Comparison of ENCODE assay signal across 29 cellular contexts in genomic region chr10:53840668-53841067, GRCh38.
"Had no signal": no experiment of that assay in that cellular context is flagged by ENCODE, and none has a peak within 500 bp of the region (broad histone marks: within the 10 kb centered on the region; RNA-seq: fewer than 3 reads in every experiment).

No MANE protein-coding gene starts in this region.

- ATAC-seq: naive thymus-derived CD8-positive, alpha-beta T cell; natural killer cell treated with Interleukin-12 subunit alpha and Interleukin-12 subunit beta and Interleukin-15 and Interleukin-18, amount 100 ng/mL, for 72 hours; pancreas; psoas muscle; right cardiac atrium; right lobe of liver; stimulated activated memory B cell treated with anti-CD40 and anti-IgM and Interleukin-4, amounts not matched to agents 10 μg/mL and 1 μg/mL and 100 μg/mL, for 72 hours; stimulated activated naive CD8-positive, alpha-beta T cell treated with anti-CD3 and anti-CD28 coated beads, Interleukin-15, amount 100 ng/mL, for 72 hours; stimulated activated naive CD8-positive, alpha-beta T cell treated with anti-CD3 and anti-CD28 coated beads, Interleukin-15, Interleukin-2, amounts not matched to agents 100 U/mL and 50 U/mL, for 24 hours had no signal

- H3K4me1 ChIP-seq: pancreas, psoas muscle, right lobe of liver, spleen, suprapubic skin, testis, tibial artery, vagina had no signal

- H3K9me3 ChIP-seq: neutrophil, pancreas, psoas muscle, right lobe of liver, spleen, suprapubic skin, testis, tibial artery, transverse colon, upper lobe of left lung, vagina had no signal

- H3K4me2 ChIP-seq: smooth muscle cell had no signal

- H3K27me3 ChIP-seq: neutrophil, pancreas, right lobe of liver, spleen, suprapubic skin, testis, tibial artery, transverse colon, upper lobe of left lung, vagina had no signal

- DNase-seq: naive thymus-derived CD8-positive, alpha-beta T cell; nephron progenitor cell; nucleus accumbens; pancreas; posterior cingulate gyrus; psoas muscle; right cardiac atrium; right lobe of liver; spleen; stimulated activated CD4-positive, alpha-beta T cell treated with anti-CD3 and anti-CD28 coated beads, Interleukin-12 subunit alpha, Interleukin-12 subunit beta, amount 100 ng/mL, for 4 hours; stimulated activated CD4-positive, alpha-beta T cell treated with anti-CD3 and anti-CD28 coated beads, Interleukin-1b, Interleukin-23, amount 100 ng/mL, for 48 hours; stimulated activated CD4-positive, alpha-beta T cell treated with anti-CD3 and anti-CD28 coated beads, Interleukin-4, amount 100 ng/mL, for 1 hour; stimulated activated CD4-positive, alpha-beta T cell treated with anti-CD3 and anti-CD28 coated beads, Interleukin-4, amount 100 ng/mL, for 4 hours; stimulated activated CD8-positive, alpha-beta memory T cell treated with anti-CD3 and anti-CD28 coated beads, Interleukin-4, amount 100 ng/mL, for 48 hours; stimulated activated naive CD4-positive, alpha-beta T cell; stimulated activated naive CD8-positive, alpha-beta T cell treated with anti-CD3 and anti-CD28 coated beads, Interleukin-15, amount 100 ng/mL, for 72 hours; stimulated activated naive CD8-positive, alpha-beta T cell treated with anti-CD3 and anti-CD28 coated beads, Interleukin-15, Interleukin-2, amounts not matched to agents 100 U/mL and 50 U/mL, for 24 hours; substantia nigra; testis; tibial artery; transverse colon; upper lobe of left lung had no signal

- H3K4me3 ChIP-seq: pancreas, psoas muscle, right lobe of liver, skin epidermis, smooth muscle cell, spleen, suprapubic skin, testis, tibial artery, transverse colon, upper lobe of left lung, vagina had no signal

- H3K27ac ChIP-seq: neutrophil, pancreas, psoas muscle, right lobe of liver, skin epidermis, spleen, suprapubic skin, testis, tibial artery, transverse colon, upper lobe of left lung, vagina had no signal

- H3K36me3 ChIP-seq: neutrophil, pancreas, right lobe of liver, spleen, suprapubic skin, tibial artery, transverse colon, upper lobe of left lung, vagina had no signal
